ENCODE assay signal across 14 cellular contexts in genomic region chr3:4744405-4745239, GRCh38.
DNase-seq lines count a peak whose midpoint lies in the region; ATAC-seq and TF ChIP-seq lines count a peak whose summit lies in the region.
"Had no signal": no experiment of that assay in that cellular context is flagged by ENCODE, and none has a peak within 500 bp of the region (broad histone marks: within the 10 kb centered on the region; RNA-seq: fewer than 3 reads in every experiment).

No MANE protein-coding gene starts in this region.

- H3K27me3 Mint-ChIP-seq in activated T-helper 1 cell treated with anti-CD3 and anti-CD28 coated beads, Interleukin-12 subunit alpha, Interleukin-12 subunit beta, Interleukin-2, Interleukin-4 antibody, amounts not matched to agents 30 ng/mL and 10 ng/mL and 1 ng/mL, durations not matched to agents 14 hours and 24 hours and 36 hours (ENCODE audit: insufficient read depth): no peaks in the 10 kb centered on the region
- no peaks in the 10 kb centered on the region for H3K27me3 Mint-ChIP-seq in T-cell

- H3K4me3 Mint-ChIP-seq in activated T-helper 1 cell treated with anti-CD3 and anti-CD28 coated beads, Interleukin-12 subunit alpha, Interleukin-12 subunit beta, Interleukin-2, Interleukin-4 antibody, amounts not matched to agents 30 ng/mL and 10 ng/mL and 1 ng/mL, durations not matched to agents 14 hours and 24 hours and 36 hours: no peak overlapping the region
- no peak overlapping the region for H3K4me3 Mint-ChIP-seq in T-cell
- H3K4me3 Mint-ChIP-seq: activated T-cell treated with anti-CD3 and anti-CD28 coated beads, Interleukin-2, amount 50 U/mL, for 72 hours had no signal

- no peak for TF ChIP-seq POLR2A in transverse colon (IDR thresholded peaks at IDR 0.05)

- TF ChIP-seq CTCF in transverse colon (IDR thresholded peaks at IDR 0.05): no peak

- H3K27me3 ChIP-seq in transverse colon: no peaks in the 10 kb centered on the region
- H3K27me3 ChIP-seq: BE2C, sigmoid colon had no signal

- no peaks in the 10 kb centered on the region for H3K36me3 ChIP-seq in transverse colon
- H3K36me3 ChIP-seq: BE2C, sigmoid colon had no signal

- H3K9me3 Mint-ChIP-seq in activated T-helper 1 cell treated with anti-CD3 and anti-CD28 coated beads, Interleukin-12 subunit alpha, Interleukin-12 subunit beta, Interleukin-2, Interleukin-4 antibody, amounts not matched to agents 30 ng/mL and 10 ng/mL and 1 ng/mL, durations not matched to agents 14 hours and 24 hours and 36 hours: peaks cover 7% of the 10 kb centered on the region
- H3K9me3 Mint-ChIP-seq in T-cell: peaks cover 2 to 3% (median 3%) of the 10 kb centered on the region in 3 donors

- POLR2A ChIA-PET in T-cell (lab: Charles Lee): no interaction called here

- peak overlapping the region in 3 of 4 donors; percentile 4 to 45 (median 4) for H3K27ac ChIP-seq in transverse colon
- H3K27ac ChIP-seq: KMS-11 had no signal

- in situ Hi-C loops in transverse colon (cut with MboI; ENCODE audit: low pct_ligation_motif_present in 1 of 4, low pct_unique_long_range_greater_than_20kb in 1 of 4, low sequenced_read_pairs in 3 of 4): no loop called here

- no peaks in the 10 kb centered on the region for H3K9me3 ChIP-seq in transverse colon
- H3K9me3 ChIP-seq: BE2C, sigmoid colon had no signal

- TF ChIP-seq EP300 in transverse colon (IDR thresholded peaks at IDR 0.05; ENCODE audit: low read depth): no peak

- peaks cover 61% of the 10 kb centered on the region for H3K36me3 Mint-ChIP-seq in activated T-helper 1 cell treated with anti-CD3 and anti-CD28 coated beads, Interleukin-12 subunit alpha, Interleukin-12 subunit beta, Interleukin-2, Interleukin-4 antibody, amounts not matched to agents 30 ng/mL and 10 ng/mL and 1 ng/mL, durations not matched to agents 14 hours and 24 hours and 36 hours (ENCODE audit: low read depth)
- peaks cover 58% of the 10 kb centered on the region for H3K36me3 Mint-ChIP-seq in T-cell

- 20 to 51% methylated on average over 1 to 3 of the region's 3 CpGs for WGBS in transverse colon (ENCODE audit: low coverage in 1 of 2), 2 donors

- H3K4me1 Mint-ChIP-seq in activated T-helper 1 cell treated with anti-CD3 and anti-CD28 coated beads, Interleukin-12 subunit alpha, Interleukin-12 subunit beta, Interleukin-2, Interleukin-4 antibody, amounts not matched to agents 30 ng/mL and 10 ng/mL and 1 ng/mL, durations not matched to agents 14 hours and 24 hours and 36 hours (ENCODE audit: low read depth): peaks cover 74% of the 10 kb centered on the region
- peaks cover 32 to 42% (median 41%) of the 10 kb centered on the region in 3 donors for H3K4me1 Mint-ChIP-seq in T-cell

- H3K27ac Mint-ChIP-seq in activated T-helper 1 cell treated with anti-CD3 and anti-CD28 coated beads, Interleukin-12 subunit alpha, Interleukin-12 subunit beta, Interleukin-2, Interleukin-4 antibody, amounts not matched to agents 30 ng/mL and 10 ng/mL and 1 ng/mL, durations not matched to agents 14 hours and 24 hours and 36 hours: peak overlapping the region; percentile 57
- no peak overlapping the region for H3K27ac Mint-ChIP-seq in T-cell
- H3K27ac Mint-ChIP-seq: activated T-cell treated with anti-CD3 and anti-CD28 coated beads, Interleukin-2, amount 50 U/mL, for 72 hours had no signal

- CTCF ChIA-PET in T-cell (lab: Charles Lee): no interaction called here

- intact Hi-C loops in cardiac septum (cut with DNase I): loop anchor here (5.0 kb wide), 1 partner anchor 83 kb away; no protein-coding TSS in a partner anchor
- intact Hi-C loops in left cardiac atrium (cut with DNase I): loop anchor here in 1 of 2 donors (5.0 kb wide), 1 partner anchor 238 kb away; no protein-coding TSS in a partner anchor
- intact Hi-C loops in activated T-helper 1 cell treated with anti-CD3 and anti-CD28 coated beads, Interleukin-12 subunit alpha, Interleukin-12 subunit beta, Interleukin-2, Interleukin-4 antibody, amounts not matched to agents 30 ng/mL and 10 ng/mL and 1 ng/mL, durations not matched to agents 14 hours and 24 hours and 36 hours (cut with micrococcal nuclease): loop anchor here (5.0 kb wide), 1 partner anchor 143 kb away; no protein-coding TSS in a partner anchor
- intact Hi-C loops in transverse colon (cut with DNase I; ENCODE audit: low total_unique reads): no loop called here

- H3K4me3 ChIP-seq in transverse colon: no peak overlapping the region
- H3K4me3 ChIP-seq: sigmoid colon had no signal

- DNase-seq in cardiac septum (ENCODE audit: low spot score): peak; percentile 10
- DNase-seq in left cardiac atrium: no peak
- DNase-seq in activated T-helper 1 cell treated with anti-CD3 and anti-CD28 coated beads, Interleukin-12 subunit alpha, Interleukin-12 subunit beta, Interleukin-2, Interleukin-4 antibody, amounts not matched to agents 30 ng/mL and 10 ng/mL and 1 ng/mL, durations not matched to agents 14 hours and 24 hours and 36 hours (ENCODE audit: low spot score): no peak
- DNase-seq in iris pigment epithelial cell (ENCODE audit: low read depth): peak; percentile 54
- no peak for DNase-seq in transverse colon
- no peak for DNase-seq in ureter (ENCODE audit: low spot score)
- no peak for DNase-seq in cortex of kidney (lab: John Stamatoyannopoulos, UW)
- no peak for DNase-seq in T-cell
- DNase-seq: activated T-cell treated with anti-CD3 and anti-CD28 coated beads, Interleukin-2, amount 50 U/mL, for 72 hours; BE2C; effector CD8-positive, alpha-beta T cell; NCI-H446; sigmoid colon had no signal

- H3K4me1 ChIP-seq in transverse colon: peaks cover 18 to 38% (median 21%) of the 10 kb centered on the region in 4 donors

- ATAC-seq in left cardiac atrium: no peak
- no peak for ATAC-seq in T-cell (replicated peaks in 1 of 4)
- ATAC-seq: activated T-cell treated with anti-CD3 and anti-CD28 coated beads, Interleukin-2, amount 50 U/mL, for 72 hours had no signal

Comparison
In these comparisons a context has a peak if more than half of its experiments do, and no peak if none do; other contexts are left out.
1. DNase-seq: peak in cardiac septum (single experiment) and iris pigment epithelial cell (single experiment); none in left cardiac atrium (single experiment), activated T-helper 1 cell treated with anti-CD3 and anti-CD28 coated beads, Interleukin-12 subunit alpha, Interleukin-12 subunit beta, Interleukin-2, Interleukin-4 antibody, amounts not matched to agents 30 ng/mL and 10 ng/mL and 1 ng/mL, durations not matched to agents 14 hours and 24 hours and 36 hours (single experiment), transverse colon (single experiment), ureter (single experiment), cortex of kidney (single experiment) and T-cell (0 of 34).